ENCODE assay signal across 17 cellular contexts in the genomic region with DNA sequence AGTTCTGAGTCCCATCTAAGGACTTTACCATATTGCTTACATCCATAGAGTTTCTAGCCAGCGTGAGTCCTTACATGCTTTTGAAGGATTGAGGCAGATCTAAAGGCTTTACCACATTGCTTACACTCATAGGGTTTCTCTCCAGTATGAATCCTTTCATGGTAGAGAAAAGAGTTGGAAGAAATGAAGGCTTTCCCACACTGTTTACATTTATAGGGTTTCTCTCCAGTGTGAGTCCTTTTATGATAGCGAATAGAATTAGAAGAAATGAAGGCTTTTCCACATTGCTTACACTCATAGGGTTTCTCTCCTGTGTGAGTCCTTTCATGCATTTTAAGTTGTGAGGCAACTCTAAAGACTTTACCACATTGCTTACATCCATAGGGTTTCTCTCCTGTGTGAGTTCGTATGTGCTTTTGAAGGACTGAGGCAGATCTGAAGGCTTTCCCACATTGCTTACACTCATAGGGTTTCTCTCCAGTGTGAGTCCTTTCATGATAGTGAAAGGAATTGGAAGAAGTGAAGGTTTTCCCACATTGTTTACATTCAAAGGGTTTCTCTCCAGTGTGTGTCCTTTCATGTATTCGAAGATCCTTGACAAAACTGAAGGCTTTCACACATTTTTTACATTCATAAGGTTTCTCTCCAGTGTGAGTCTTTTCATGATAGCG. TPM values are rescaled to one million over a fixed set of nuclear protein-coding genes. Genes with fewer than 3 reads are reported as not detected.
DNase-seq lines count a peak whose midpoint lies in the region; ATAC-seq, FAIRE-seq and TF ChIP-seq lines count a peak whose summit lies in the region.
"Had no signal": no experiment of that assay in that cellular context is flagged by ENCODE, and none has a peak within 500 bp of the region (broad histone marks: within the 10 kb centered on the region; RNA-seq: fewer than 3 reads in every experiment).

No MANE protein-coding gene starts in this region.

- H2BK5ac ChIP-seq in H1 (ENCODE audit: low read depth, low read length) (no peak overlapping the region), mesendoderm (ENCODE audit: low read length) (no peak overlapping the region)

- no peak overlapping the region for H2AK5ac ChIP-seq in H1 (ENCODE audit: low read depth, low read length)
- no peak overlapping the region for H2AK5ac ChIP-seq in mesendoderm (ENCODE audit: low read length)

- no peaks in the 10 kb centered on the region for H3K79me1 ChIP-seq in H1 (ENCODE audit: low read depth, low read length)
- no peaks in the 10 kb centered on the region for H3K79me1 ChIP-seq in mesendoderm (ENCODE audit: low read length)

- H3K27me3 ChIP-seq in HCT116 (ENCODE audit: insufficient read depth, low read length) = no peaks in the 10 kb centered on the region
- H3K27me3 ChIP-seq in H1 (replicated peaks in 1 of 4; ENCODE audit: control insufficient read depth in 3 of 4, extremely low read depth in 1 of 4, insufficient read depth in 3 of 4, low read length in 3 of 4) = no peaks in the 10 kb centered on the region
- no peaks in the 10 kb centered on the region for H3K27me3 ChIP-seq in mesendoderm (ENCODE audit: insufficient read depth, low read length, poor library complexity)
- no peaks in the 10 kb centered on the region for H3K27me3 ChIP-seq in esophagus muscularis mucosa

- no peak overlapping the region for H3K18ac ChIP-seq in H1 (ENCODE audit: extremely low read depth, low read length)
- no peak overlapping the region for H3K18ac ChIP-seq in mesendoderm (ENCODE audit: low read length)

- no peak for TF ChIP-seq CTCF in HCT116 (IDR thresholded peaks at IDR 0.05 in 2 of 3, conservative IDR thresholded peaks at IDR 0.05 in 1 of 3; ENCODE audit: borderline replicate concordance in 1 of 3, insufficient read depth in 1 of 3, low read depth in 2 of 3, low read length in 2 of 3)
- TF ChIP-seq CTCF in H1 (IDR thresholded peaks at IDR 0.05; ENCODE audit: control extremely low read depth in 1 of 3, insufficient read depth in 1 of 3, low read depth in 1 of 3, low read length in 3 of 3) = no peak
- TF ChIP-seq CTCF in esophagus muscularis mucosa (IDR thresholded peaks at IDR 0.05) = no peak

- intact Hi-C loops in HCT116 (cut with micrococcal nuclease) (no loop called here), esophagus muscularis mucosa (cut with DNase I) (no loop called here)

- in situ Hi-C loops in KBM-7 (cut with MboI; ENCODE audit: low pct_unique_long_range_greater_than_20kb, low sequenced_read_pairs) = no loop called here

- H2BK120ac ChIP-seq in H1 (replicated peaks; ENCODE audit: low read depth, low read length) (no peak overlapping the region), mesendoderm (ENCODE audit: low read depth, low read length) (no peak overlapping the region)

- H3K56ac ChIP-seq in H1 (replicated peaks; ENCODE audit: insufficient read length, low read depth, low read length) = no peak overlapping the region
- no peak overlapping the region for H3K56ac ChIP-seq in mesendoderm (ENCODE audit: low read length)

- no peaks in the 10 kb centered on the region for H3K9me2 ChIP-seq in HCT116 (ENCODE audit: insufficient read depth)
- H3K9me2 ChIP-seq: SK-N-SH had no signal

- H4K8ac ChIP-seq in H1 (ENCODE audit: extremely low read depth, insufficient read depth, low read length) (no peak overlapping the region; the same call in 1 of the 2 replicates), mesendoderm (ENCODE audit: low read depth, low read length) (no peak overlapping the region)

- POLR2A ChIA-PET in HCT116 (lab: Charles Lee) (no interaction called here), H1 (lab: Charles Lee; ENCODE audit: partially characterized antibody) (no interaction called here)

- H3K9me3 ChIP-seq in HCT116 (ENCODE audit: control insufficient read depth in 1 of 2, insufficient read depth in 1 of 2, low read depth in 1 of 2, low read length in 2 of 2) (peaks cover 11 to 21% of the 10 kb centered on the region in 2 experiments; a peak in 2 of 4 replicates), H1 (ENCODE audit: insufficient read depth in 2 of 2, low read depth in 1 of 2, low read length in 1 of 2) (peaks cover 55 to 70% of the 10 kb centered on the region in 2 experiments), esophagus muscularis mucosa (peaks cover 0 to 27% (median 20%) of the 10 kb centered on the region in 4 donors)

- H3K23me2 ChIP-seq in H1 (ENCODE audit: low read depth, low read length) = no peaks in the 10 kb centered on the region

- H2BK12ac ChIP-seq in H1 (ENCODE audit: low read depth, low read length) = no peak overlapping the region

- H3K9ac ChIP-seq in HCT116 (ENCODE audit: low read length) (no peak overlapping the region), H1 (replicated peaks in 1 of 4; ENCODE audit: extremely low read depth in 1 of 4, low read depth in 3 of 4, low read length in 3 of 4) (no peak overlapping the region), mesendoderm (ENCODE audit: low read length) (no peak overlapping the region)
- H3K9ac ChIP-seq: SK-N-SH had no signal

- H3K23ac ChIP-seq in H1 (ENCODE audit: insufficient read length) (no peak overlapping the region), mesendoderm (ENCODE audit: low read length) (no peak overlapping the region)

- H4K20me1 ChIP-seq in HCT116 (ENCODE audit: insufficient read depth) (no peaks in the 10 kb centered on the region), H1 (replicated peaks in 1 of 2; ENCODE audit: control insufficient read depth in 1 of 2, insufficient read depth in 2 of 2, low read length in 2 of 2) (no peaks in the 10 kb centered on the region)

- ATAC-seq in HCT116 = no peak

- TF ChIP-seq RAD21 in HCT116 (IDR thresholded peaks at IDR 0.05; ENCODE audit: low read depth) = no peak
- TF ChIP-seq RAD21 in H1 (IDR thresholded peaks at IDR 0.05 in 1 of 2, conservative IDR thresholded peaks at IDR 0.05 in 1 of 2; ENCODE audit: low read depth in 2 of 2, low read length in 2 of 2) = no peak

- H3K79me2 ChIP-seq in HCT116 (ENCODE audit: insufficient read depth, low read length) = no peaks in the 10 kb centered on the region
- H3K79me2 ChIP-seq in H1 (ENCODE audit: control insufficient read depth in 1 of 2, insufficient read depth in 2 of 2, low read length in 2 of 2) = peaks cover 0 to 16% of the 10 kb centered on the region in 2 experiments; a peak in 2 of 4 replicates
- no peaks in the 10 kb centered on the region for H3K79me2 ChIP-seq in mesendoderm (ENCODE audit: control insufficient read depth, insufficient read depth, low read length)

- BruUV-seq in HCT116 (replicated peaks; lab: Mats Ljungman, UMichigan) = no TSS peak

- H2AFZ ChIP-seq in HCT116 (ENCODE audit: low read depth, low read length, poor library complexity, severe bottlenecking) = no peak overlapping the region
- no peak overlapping the region for H2AFZ ChIP-seq in H1 (ENCODE audit: low read length)

- H3K36me3 ChIP-seq in HCT116 (ENCODE audit: control insufficient read depth in 1 of 2, insufficient read depth in 2 of 2, low read length in 2 of 2) (no peaks in the 10 kb centered on the region), H1 (ENCODE audit: control insufficient read depth in 2 of 4, insufficient read depth in 4 of 4, low read length in 3 of 4) (peaks cover 18 to 70% (median 41%) of the 10 kb centered on the region in 4 experiments; a peak in 7 of 8 replicates), mesendoderm (ENCODE audit: control insufficient read depth, insufficient read depth, low read length) (peaks cover 2% of the 10 kb centered on the region), esophagus muscularis mucosa (peaks cover 0 to 17% (median 2%) of the 10 kb centered on the region in 4 donors)

- H3K4me3 ChIP-seq in HCT116 (replicated peaks in 1 of 2; ENCODE audit: low read depth in 1 of 2, low read length in 2 of 2) (no peak overlapping the region), H1 (ENCODE audit: extremely low read depth in 1 of 4, insufficient read depth in 2 of 4, low read depth in 3 of 4, low read length in 4 of 4) (peak overlapping the region in 1 of 4 experiments; percentile 30; a peak in 1 of 8 replicates), mesendoderm (ENCODE audit: low read length) (peak overlapping the region; percentile 8), esophagus muscularis mucosa (no peak overlapping the region)

- TF ChIP-seq EP300 in H1 (IDR thresholded peaks at IDR 0.05; ENCODE audit: borderline replicate concordance in 1 of 2, low read depth in 2 of 2, low read length in 2 of 2) (no peak), esophagus muscularis mucosa (IDR thresholded peaks at IDR 0.05) (no peak)

- H4K5ac ChIP-seq in H1 (ENCODE audit: insufficient read length, low read depth, low read length) (no peak overlapping the region), mesendoderm (ENCODE audit: low read length) (no peak overlapping the region)

- TF ChIP-seq POLR2A in HCT116 (IDR thresholded peaks at IDR 0.05; ENCODE audit: borderline replicate concordance, extremely low read depth, insufficient read depth, insufficient read length) (no peak), H1 (IDR thresholded peaks at IDR 0.05; ENCODE audit: control extremely low read depth in 1 of 2, low read depth in 2 of 2, low read length in 2 of 2) (no peak), esophagus muscularis mucosa (IDR thresholded peaks at IDR 0.05; ENCODE audit: low read depth) (no peak), H54 (IDR thresholded peaks at IDR 0.05; ENCODE audit: low read depth, low read length) (no peak)

- RAD21 ChIA-PET in HCT116 (lab: Charles Lee; ENCODE audit: low non-redundant PET in 1 of 2, low total read pairs in 2 of 2, uncharacterized antibody in 2 of 2, unreplicated experiment in 2 of 2) = no interaction called here

- H3K27ac ChIP-seq in HCT116 (ENCODE audit: low read depth, low read length) = no peak overlapping the region
- no peak overlapping the region for H3K27ac ChIP-seq in H1 (ENCODE audit: low read depth, low read length)
- no peak overlapping the region for H3K27ac ChIP-seq in mesendoderm (ENCODE audit: low read depth, low read length)
- H3K27ac ChIP-seq in esophagus muscularis mucosa (replicated peaks in 1 of 4) = no peak overlapping the region
- H3K27ac ChIP-seq: C4-2B had no signal

- 88% methylated on average over 5 of the region's 5 CpGs; no CpG with 5 or more reads in 1 of the 2 experiments for WGBS in H1 (ENCODE audit: extremely low coverage in 1 of 2, insufficient coverage in 1 of 2, insufficient read length in 1 of 2, insufficient replicate concordance in 2 of 2, low coverage in 1 of 2, low lambda C conversion rate in 2 of 2, missing lambda C conversion rate in 1 of 2), 2 experiments
- no CpG with 5 or more reads among the region's 5 CpGs for WGBS in mesendoderm (ENCODE audit: extremely low coverage, insufficient coverage, low lambda C conversion rate)
- WGBS in esophagus muscularis mucosa = 94% methylated on average over 5 of the region's 5 CpGs

- CTCF ChIA-PET in HCT116 (lab: Charles Lee) = no interaction called here
- CTCF ChIA-PET in H1 (lab: Charles Lee; ENCODE audit: partially characterized antibody) = no interaction called here

- H2BK20ac ChIP-seq in H1 (ENCODE audit: low read length) = no peak overlapping the region

- no peak overlapping the region for H2BK15ac ChIP-seq in H1 (ENCODE audit: low read length)
- H2BK15ac ChIP-seq in mesendoderm (replicated peaks; ENCODE audit: low read depth) = no peak overlapping the region

- H3K14ac ChIP-seq in H1 (ENCODE audit: insufficient read length) = no peak overlapping the region

- H3K4me1 ChIP-seq in HCT116 (ENCODE audit: control insufficient read depth in 1 of 2, insufficient read depth in 2 of 2, low read length in 2 of 2) (no peaks in the 10 kb centered on the region), H1 (replicated peaks in 1 of 4; ENCODE audit: control insufficient read depth in 3 of 4, insufficient read depth in 4 of 4, low read length in 3 of 4) (no peaks in the 10 kb centered on the region), mesendoderm (ENCODE audit: control insufficient read depth, low read depth, low read length) (no peaks in the 10 kb centered on the region), esophagus muscularis mucosa (no peaks in the 10 kb centered on the region)

- DNase-seq in HCT116 (ENCODE audit: low read depth, low spot score) (no peak), KBM-7 (peak; percentile 25), H1 (ENCODE audit: low read depth in 1 of 2, low spot score in 2 of 2) (no peak), mesendoderm (no peak), esophagus muscularis mucosa (ENCODE audit: extremely low spot score) (no peak), H54 (ENCODE audit: insufficient read length, low spot score) (no peak), frontal cortex (ENCODE audit: low spot score in 2 of 2) (no peak)
- DNase-seq: GDM1, IMR-90, NCI-H1105, NCI-H1694, NCI-H510A, NCI-H774, RPMI8226, SHP77 treated with DMSO at 0.1 percent for 48 hours, SK-N-SH had no signal

- no peak overlapping the region for H3K4me2 ChIP-seq in HCT116 (ENCODE audit: low read length)
- no peak overlapping the region for H3K4me2 ChIP-seq in H1 (ENCODE audit: insufficient read depth in 1 of 2, low read depth in 2 of 2, low read length in 2 of 2)
- no peak overlapping the region for H3K4me2 ChIP-seq in mesendoderm (ENCODE audit: low read length)
- H3K4me2 ChIP-seq: SK-N-SH had no signal

- H3K4ac ChIP-seq in H1 (replicated peaks; ENCODE audit: insufficient read length, low read depth, low read length) = no peak overlapping the region
- no peak overlapping the region for H3K4ac ChIP-seq in mesendoderm (ENCODE audit: low read depth, low read length)

- FAIRE-seq in H1 (lab: Jason Lieb, UNC) (no peak), H54 (lab: Jason Lieb, UNC) (no peak), frontal cortex (lab: Jason Lieb, UNC) (no peak)

- no peak overlapping the region for H4K91ac ChIP-seq in H1 (replicated peaks; ENCODE audit: insufficient read length, low read length)

RNA-seq across cellular contexts. Expression of a gene that starts 8.4 kb away (rescaled TPM):
- total RNA-seq in HCT116 (2021; ENCODE audit: unreplicated experiment) (not detected), esophagus muscularis mucosa (1 to 10 TPM; 3.0 to 5.4 (median 4.4) TPM), frontal cortex (16.3 TPM)
- not detected in 2 replicates for polyA plus RNA-seq in HCT116 (2012)
- 1.4 and 1.8 TPM in 2 replicates for total RNA-seq in H1 (2021; fragmentation: NEBNext Ultra II Directional; extraction: Animal tissue kit (Norgen Biotek cat#: 25700))
- polyA plus RNA-seq in H1 (2011; rRNA removed) = 0.68 and 0.71 TPM in 2 replicates
- polyA plus RNA-seq in H1 (2011; cell fraction: cytosol; rRNA removed) = 1.3 TPM
- 0.88 TPM for polyA plus RNA-seq in H1 (2011; cell fraction: nucleus; rRNA removed)
- polyA plus RNA-seq in H1 (2012, experiment 1 of 2) = 1.4 to 3.1 TPM (median 2.2 TPM) in 4 replicates
- 0.58 TPM for polyA plus RNA-seq in H1 (2012, experiment 2 of 2)
- 0.47 TPM for polyA plus RNA-seq in H1 (2013, experiment 1 of 2)
- 0.57 TPM for polyA plus RNA-seq in H1 (2013, experiment 2 of 2)
- polyA minus RNA-seq in H1 (2011; rRNA and poly(A)+ RNA removed) = 1.0 and 1.5 TPM in 2 replicates
- 0.81 TPM for polyA minus RNA-seq in H1 (2011; cell fraction: cytosol; rRNA and poly(A)+ RNA removed)
- 3.1 TPM for polyA minus RNA-seq in H1 (2011; cell fraction: nucleus; rRNA and poly(A)+ RNA removed)
- 1.1 TPM for polyA plus RNA-seq in mesendoderm (2013, experiment 1 of 2)
- 0.59 TPM for polyA plus RNA-seq in mesendoderm (2013, experiment 2 of 2)

RNA-seq across cellular contexts. Expression of a gene that starts 8.9 kb away (rescaled TPM):
- total RNA-seq in HCT116 (2021; ENCODE audit: unreplicated experiment) = not detected
- not detected in 2 replicates for polyA plus RNA-seq in HCT116 (2012)
- 9.1 and 9.5 TPM in 2 replicates for total RNA-seq in H1 (2021; fragmentation: NEBNext Ultra II Directional; extraction: Animal tissue kit (Norgen Biotek cat#: 25700))
- 0.57 and 0.91 TPM in 2 replicates for polyA plus RNA-seq in H1 (2011; rRNA removed)
- polyA plus RNA-seq in H1 (2011; cell fraction: cytosol; rRNA removed) = 1.3 TPM
- polyA plus RNA-seq in H1 (2011; cell fraction: nucleus; rRNA removed) = 0.68 TPM
- 2.5 to 4.8 TPM (median 3.5 TPM) in 4 replicates for polyA plus RNA-seq in H1 (2012, experiment 1 of 2)
- 0.52 TPM for polyA plus RNA-seq in H1 (2012, experiment 2 of 2)
- polyA plus RNA-seq in H1 (2013, experiment 1 of 2) = 4.2 TPM
- 3.8 TPM for polyA plus RNA-seq in H1 (2013, experiment 2 of 2)
- polyA minus RNA-seq in H1 (2011; rRNA and poly(A)+ RNA removed) = 3.8 and 5.7 TPM in 2 replicates
- 3.4 TPM for polyA minus RNA-seq in H1 (2011; cell fraction: cytosol; rRNA and poly(A)+ RNA removed)
- polyA minus RNA-seq in H1 (2011; cell fraction: nucleus; rRNA and poly(A)+ RNA removed) = 8.4 TPM
- polyA plus RNA-seq in mesendoderm (2013, experiment 1 of 2) = 1.2 TPM
- polyA plus RNA-seq in mesendoderm (2013, experiment 2 of 2) = 1.5 TPM
- total RNA-seq in esophagus muscularis mucosa = 1 to 10 TPM in 1 of 4 donors, under 1 TPM in 3; 0.17 to 1.5 (median 0.43) TPM
- 0.41 TPM for total RNA-seq in frontal cortex

RNA-seq across cellular contexts. Expression of a gene that starts 20.6 kb away (rescaled TPM):
- total RNA-seq in HCT116 (2021; ENCODE audit: unreplicated experiment) = not detected
- polyA plus RNA-seq in HCT116 (2012) = 0.01 TPM in 1 of 2 replicates, not detected in the other
- 9.4 and 9.8 TPM in 2 replicates for total RNA-seq in H1 (2021; fragmentation: NEBNext Ultra II Directional; extraction: Animal tissue kit (Norgen Biotek cat#: 25700))
- 2.7 and 3.1 TPM in 2 replicates for polyA plus RNA-seq in H1 (2011; rRNA removed)
- polyA plus RNA-seq in H1 (2011; cell fraction: cytosol; rRNA removed) = 3.2 TPM
- 3.8 TPM for polyA plus RNA-seq in H1 (2011; cell fraction: nucleus; rRNA removed)
- 2.8 to 4.3 TPM (median 3.3 TPM) in 4 replicates for polyA plus RNA-seq in H1 (2012, experiment 1 of 2)
- 0.63 TPM for polyA plus RNA-seq in H1 (2012, experiment 2 of 2)
- polyA plus RNA-seq in H1 (2013, experiment 1 of 2) = 2.5 TPM
- polyA plus RNA-seq in H1 (2013, experiment 2 of 2) = 2.7 TPM
- 9.3 and 12.2 TPM in 2 replicates for polyA minus RNA-seq in H1 (2011; rRNA and poly(A)+ RNA removed)
- polyA minus RNA-seq in H1 (2011; cell fraction: cytosol; rRNA and poly(A)+ RNA removed) = 8.6 TPM
- polyA minus RNA-seq in H1 (2011; cell fraction: nucleus; rRNA and poly(A)+ RNA removed) = 17.9 TPM
- 2.6 TPM for polyA plus RNA-seq in mesendoderm (2013, experiment 1 of 2)
- 2.3 TPM for polyA plus RNA-seq in mesendoderm (2013, experiment 2 of 2)
- 10 to 100 TPM in 1 of 4 donors, 1 to 10 TPM in 3; 6.5 to 10.1 (median 8.3) TPM for total RNA-seq in esophagus muscularis mucosa
- 13.5 TPM for total RNA-seq in frontal cortex
